Comparison of ENCODE assay signal across 27 cellular contexts in genomic region chr7:25802473-25802872, GRCh38.
DNase-seq lines count a peak whose midpoint lies in the region; ATAC-seq and TF ChIP-seq lines count a peak whose summit lies in the region.
"Had no signal": no experiment of that assay in that cellular context is flagged by ENCODE, and none has a peak within 500 bp of the region (broad histone marks: within the 10 kb centered on the region; RNA-seq: fewer than 3 reads in every experiment).

No MANE protein-coding gene starts in this region.

- H3K36me3 ChIP-seq in SJSA1 = no peaks in the 10 kb centered on the region
- no peaks in the 10 kb centered on the region for H3K36me3 ChIP-seq in CD4-positive, alpha-beta memory T cell (ENCODE audit: insufficient read depth, low read length)
- H3K36me3 ChIP-seq in PC-3 (ENCODE audit: low read depth, low read length) = no peaks in the 10 kb centered on the region
- H3K36me3 ChIP-seq: BLaER1 treated with 17β-estradiol and CSF1 and Interleukin-3, amounts not matched to agents 10 nM and 100 nM; colonic mucosa; neutrophil had no signal

- H2AFZ ChIP-seq in PC-3 (ENCODE audit: low read length) = no peak overlapping the region

- H3K9me2 ChIP-seq in PC-3 (replicated peaks; ENCODE audit: low read length) = no peaks in the 10 kb centered on the region

- POLR2A ChIA-PET in CD4-positive, alpha-beta memory T cell (lab: Charles Lee; ENCODE audit: partially characterized antibody) = no interaction called here
- POLR2A ChIA-PET in PC-3 (lab: Charles Lee; ENCODE audit: unreplicated experiment) = no interaction called here

- H3K9ac ChIP-seq in PC-3 (ENCODE audit: low read length) = no peak overlapping the region
- H3K9ac ChIP-seq: BLaER1 treated with 17β-estradiol and CSF1 and Interleukin-3, amounts not matched to agents 10 nM and 100 nM had no signal

- peak; percentile 65 for ATAC-seq in GM21529 (IDR thresholded peaks at IDR 0.05; ENCODE audit: unreplicated experiment)
- no peak for ATAC-seq in GM18867 (IDR thresholded peaks at IDR 0.05; ENCODE audit: unreplicated experiment)
- ATAC-seq in PC-3 = no peak
- ATAC-seq: esophagus mucosa, left lobe of liver, SK-N-SH treated with all-trans-retinoic acid at 6 μM for 48 hours had no signal

- H3K4me3 ChIP-seq in GM12865 (ENCODE audit: low read depth, low read length) (no peak overlapping the region), SJSA1 (no peak overlapping the region), PC-3 (ENCODE audit: low read length) (no peak overlapping the region)
- no peak overlapping the region for H3K4me3 ChIP-seq in CD4-positive, alpha-beta memory T cell (ENCODE audit: low read length in 2 of 2)
- H3K4me3 ChIP-seq: BLaER1 treated with 17β-estradiol and CSF1 and Interleukin-3, amounts not matched to agents 10 nM and 100 nM; colonic mucosa; testis had no signal

- peaks cover 9% of the 10 kb centered on the region for H3K36me3 Mint-ChIP-seq in osteocyte (ENCODE audit: unreplicated experiment)
- no peaks in the 10 kb centered on the region for H3K36me3 Mint-ChIP-seq in CD4-positive, alpha-beta memory T cell
- H3K36me3 Mint-ChIP-seq in CD14-positive monocyte = no peaks in the 10 kb centered on the region
- H3K36me3 Mint-ChIP-seq: immature natural killer cell; stimulated activated memory B cell treated with anti-CD40 and anti-IgM and Interleukin-4, amounts not matched to agents 10 μg/mL and 1 μg/mL and 100 μg/mL, for 72 hours had no signal

- H4K20me1 ChIP-seq in PC-3 (ENCODE audit: low read length) = no peaks in the 10 kb centered on the region
- H4K20me1 ChIP-seq: BLaER1 treated with 17β-estradiol and CSF1 and Interleukin-3, amounts not matched to agents 10 nM and 100 nM had no signal

- intact Hi-C loops in CD4-positive, alpha-beta memory T cell (cut with micrococcal nuclease) = no loop called here
- intact Hi-C loops in PC-3 (cut with micrococcal nuclease) = no loop called here
- intact Hi-C loops in CD14-positive monocyte (cut with micrococcal nuclease) = no loop called here

- no peaks in the 10 kb centered on the region for H3K9me3 ChIP-seq in SJSA1 (replicated peaks)
- H3K9me3 ChIP-seq in CD4-positive, alpha-beta memory T cell (ENCODE audit: control insufficient read depth in 1 of 2, low read length in 2 of 2) = no peaks in the 10 kb centered on the region
- H3K9me3 ChIP-seq in PC-3 (ENCODE audit: low read length) = no peaks in the 10 kb centered on the region
- H3K9me3 ChIP-seq: BLaER1 treated with 17β-estradiol and CSF1 and Interleukin-3, amounts not matched to agents 10 nM and 100 nM; colonic mucosa; neutrophil; testis had no signal

- H3K79me2 ChIP-seq in PC-3 (ENCODE audit: low read length) = no peaks in the 10 kb centered on the region

- H3K4me3 Mint-ChIP-seq in osteocyte (ENCODE audit: unreplicated experiment) = no peak overlapping the region
- no peak overlapping the region for H3K4me3 Mint-ChIP-seq in CD4-positive, alpha-beta memory T cell
- H3K4me3 Mint-ChIP-seq in CD14-positive monocyte = no peak overlapping the region
- H3K4me3 Mint-ChIP-seq: immature natural killer cell; stimulated activated memory B cell treated with anti-CD40 and anti-IgM and Interleukin-4, amounts not matched to agents 10 μg/mL and 1 μg/mL and 100 μg/mL, for 72 hours; T-helper 2 cell treated with Interferon-gamma antibody and Interleukin-4, amounts not matched to agents 5 μg/mL and 100 μg/mL, for 36 hours had no signal

- H3K27me3 ChIP-seq in SJSA1 (replicated peaks) (no peaks in the 10 kb centered on the region), PC-3 (ENCODE audit: low read length) (peaks cover 59% of the 10 kb centered on the region)
- H3K27me3 ChIP-seq in CD4-positive, alpha-beta memory T cell (ENCODE audit: insufficient read depth, low read length) = no peaks in the 10 kb centered on the region
- H3K27me3 ChIP-seq: BLaER1 treated with 17β-estradiol and CSF1 and Interleukin-3, amounts not matched to agents 10 nM and 100 nM; colonic mucosa; testis had no signal

- no peaks in the 10 kb centered on the region for H3K27me3 Mint-ChIP-seq in osteocyte (ENCODE audit: unreplicated experiment)
- H3K27me3 Mint-ChIP-seq in CD4-positive, alpha-beta memory T cell = peaks cover 3 to 5% of the 10 kb centered on the region in 2 donors
- peaks cover 3 to 9% (median 8%) of the 10 kb centered on the region in 3 donors for H3K27me3 Mint-ChIP-seq in CD14-positive monocyte (ENCODE audit: low read depth in 3 of 3)

- peaks cover 7% of the 10 kb centered on the region for H3K9me3 Mint-ChIP-seq in osteocyte (ENCODE audit: unreplicated experiment)
- no peaks in the 10 kb centered on the region for H3K9me3 Mint-ChIP-seq in CD4-positive, alpha-beta memory T cell
- no peaks in the 10 kb centered on the region for H3K9me3 Mint-ChIP-seq in CD14-positive monocyte
- H3K9me3 Mint-ChIP-seq: immature natural killer cell; stimulated activated memory B cell treated with anti-CD40 and anti-IgM and Interleukin-4, amounts not matched to agents 10 μg/mL and 1 μg/mL and 100 μg/mL, for 72 hours; T-helper 2 cell treated with Interferon-gamma antibody and Interleukin-4, amounts not matched to agents 5 μg/mL and 100 μg/mL, for 36 hours had no signal

- H3F3A ChIP-seq in PC-3 (ENCODE audit: low read length, unreplicated experiment) = no peaks in the 10 kb centered on the region

- DNase-seq in GM12865 (ENCODE audit: low read depth) (peak; percentile 43), SJSA1 (ENCODE audit: low read depth in 1 of 2, low spot score in 2 of 2) (no peak), osteocyte (ENCODE audit: extremely low spot score, unreplicated experiment) (no peak), PC-3 (no peak), CD14-positive monocyte (ENCODE audit: low spot score) (no peak)
- DNase-seq in CD4-positive, alpha-beta memory T cell = no peak
- DNase-seq: activated CD8-positive, alpha-beta memory T cell treated with anti-CD3 and anti-CD28 coated beads, Interleukin-2, amount 50 U/mL, for 4 hours; amygdala; colonic mucosa; foreskin melanocyte; hippocampal formation; immature natural killer cell; mesendoderm; NCI-H187; NCI-H748 treated with DMSO at 0.1 percent for 48 hours; small intestine; testis had no signal

- H3K4me1 ChIP-seq in SJSA1 (replicated peaks) (peaks cover 56% of the 10 kb centered on the region), PC-3 (ENCODE audit: insufficient read depth, low read length) (no peaks in the 10 kb centered on the region)
- H3K4me1 ChIP-seq in CD4-positive, alpha-beta memory T cell (ENCODE audit: insufficient read depth, low read length) = no peaks in the 10 kb centered on the region
- H3K4me1 ChIP-seq: BLaER1 treated with 17β-estradiol and CSF1 and Interleukin-3, amounts not matched to agents 10 nM and 100 nM; colonic mucosa; testis had no signal

- BruUV-seq in PC-3 (replicated peaks; lab: Mats Ljungman, UMichigan) = no TSS peak

- H3K27ac Mint-ChIP-seq in osteocyte (ENCODE audit: unreplicated experiment) (peak overlapping the region; percentile 90), CD14-positive monocyte (no peak overlapping the region)
- no peak overlapping the region for H3K27ac Mint-ChIP-seq in CD4-positive, alpha-beta memory T cell
- H3K27ac Mint-ChIP-seq: immature natural killer cell; stimulated activated memory B cell treated with anti-CD40 and anti-IgM and Interleukin-4, amounts not matched to agents 10 μg/mL and 1 μg/mL and 100 μg/mL, for 72 hours; T-helper 2 cell treated with Interferon-gamma antibody and Interleukin-4, amounts not matched to agents 5 μg/mL and 100 μg/mL, for 36 hours had no signal

- H3K27ac ChIP-seq in SJSA1 = peak overlapping the region; percentile 9; the same call in 1 of the 2 replicates
- H3K27ac ChIP-seq in CD4-positive, alpha-beta memory T cell (ENCODE audit: low read depth, low read length) = no peak overlapping the region
- no peak overlapping the region for H3K27ac ChIP-seq in PC-3 (ENCODE audit: low read length)
- H3K27ac ChIP-seq: BLaER1 treated with 17β-estradiol and CSF1 and Interleukin-3, amounts not matched to agents 10 nM and 100 nM; colonic mucosa; HL-60; neutrophil; testis had no signal

- no peak overlapping the region for H3K4me2 ChIP-seq in PC-3 (ENCODE audit: low read length)
- H3K4me2 ChIP-seq: BLaER1 treated with 17β-estradiol and CSF1 and Interleukin-3, amounts not matched to agents 10 nM and 100 nM had no signal

- CTCF ChIA-PET in CD4-positive, alpha-beta memory T cell (lab: Charles Lee; ENCODE audit: partially characterized antibody) = no interaction called here
- CTCF ChIA-PET in PC-3 (lab: Charles Lee) = no interaction called here

- H3K4me1 Mint-ChIP-seq in osteocyte (ENCODE audit: unreplicated experiment) = peaks cover 72% of the 10 kb centered on the region
- H3K4me1 Mint-ChIP-seq in CD4-positive, alpha-beta memory T cell = peaks cover 0 to 2% (median 0%) of the 10 kb centered on the region in 4 donors
- no peaks in the 10 kb centered on the region for H3K4me1 Mint-ChIP-seq in CD14-positive monocyte
- H3K4me1 Mint-ChIP-seq: immature natural killer cell had no signal

- TF ChIP-seq CTCF in GM12865 (IDR thresholded peaks at IDR 0.05; ENCODE audit: insufficient read depth, low read depth, low read length, missing control alignments) = no peak
- no peak for TF ChIP-seq CTCF in osteocyte (IDR thresholded peaks at IDR 0.05)
- TF ChIP-seq CTCF in PC-3 (conservative IDR thresholded peaks at IDR 0.05; ENCODE audit: low read depth, low read length) = no peak
- TF ChIP-seq CTCF in CD14-positive monocyte (IDR thresholded peaks at IDR 0.05) = no peak
